Comparison of ENCODE assay signal across 1 cellular context in the genomic region with DNA sequence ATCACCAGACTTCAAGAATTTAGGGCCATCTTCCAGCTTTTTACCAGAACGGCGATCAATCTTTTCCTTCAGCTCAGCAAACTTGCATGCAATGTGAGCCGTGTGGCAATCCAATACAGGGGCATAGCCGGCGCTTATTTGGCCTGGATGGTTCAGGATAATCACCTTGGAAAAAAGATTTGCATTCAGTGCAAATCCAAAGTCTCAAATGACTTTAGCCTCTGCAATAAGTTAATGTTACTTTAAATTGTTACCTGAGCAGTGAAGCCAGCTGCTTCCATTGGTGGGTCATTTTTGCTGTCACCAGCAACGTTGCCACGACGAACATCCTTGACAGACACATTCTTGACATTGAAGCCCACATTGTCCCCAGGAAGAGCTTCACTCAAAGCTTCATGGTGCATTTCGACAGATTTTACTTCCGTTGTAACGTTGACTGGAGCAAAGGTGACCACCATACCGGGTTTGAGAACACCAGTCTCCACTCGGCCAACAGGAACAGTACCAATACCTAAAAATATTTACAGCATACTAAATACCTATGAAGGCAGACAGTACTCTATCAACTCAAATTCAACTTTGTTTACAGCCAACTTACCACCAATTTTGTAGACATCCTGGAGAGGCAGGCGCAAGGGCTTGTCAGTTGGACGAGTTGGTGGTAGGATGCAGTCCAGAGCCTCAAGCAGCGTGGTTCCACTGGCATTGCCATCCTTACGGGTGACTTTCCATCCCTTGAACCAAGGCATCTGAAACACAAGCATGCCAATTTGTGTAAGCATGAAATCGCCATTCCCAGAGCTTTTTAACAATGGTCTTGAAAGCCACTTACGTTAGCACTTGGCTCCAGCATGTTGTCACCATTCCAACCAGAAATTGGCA.
TF ChIP-seq lines count a peak whose summit lies in the region.

No MANE protein-coding gene starts in this region.

TF ChIP-seq in HCT116, 20 proteins besides CTCF, POLR2A, EP300 and RAD21:
- 0 out of 2 replicates have a peak, but pooled peaks have one; percentile 12 for TF ChIP-seq POLR2AphosphoS5 (IDR thresholded peaks at IDR 0.05; ENCODE audit: low read depth, low read length)
